Comparison of ENCODE assay signal across 8 cellular contexts in the genomic region with DNA sequence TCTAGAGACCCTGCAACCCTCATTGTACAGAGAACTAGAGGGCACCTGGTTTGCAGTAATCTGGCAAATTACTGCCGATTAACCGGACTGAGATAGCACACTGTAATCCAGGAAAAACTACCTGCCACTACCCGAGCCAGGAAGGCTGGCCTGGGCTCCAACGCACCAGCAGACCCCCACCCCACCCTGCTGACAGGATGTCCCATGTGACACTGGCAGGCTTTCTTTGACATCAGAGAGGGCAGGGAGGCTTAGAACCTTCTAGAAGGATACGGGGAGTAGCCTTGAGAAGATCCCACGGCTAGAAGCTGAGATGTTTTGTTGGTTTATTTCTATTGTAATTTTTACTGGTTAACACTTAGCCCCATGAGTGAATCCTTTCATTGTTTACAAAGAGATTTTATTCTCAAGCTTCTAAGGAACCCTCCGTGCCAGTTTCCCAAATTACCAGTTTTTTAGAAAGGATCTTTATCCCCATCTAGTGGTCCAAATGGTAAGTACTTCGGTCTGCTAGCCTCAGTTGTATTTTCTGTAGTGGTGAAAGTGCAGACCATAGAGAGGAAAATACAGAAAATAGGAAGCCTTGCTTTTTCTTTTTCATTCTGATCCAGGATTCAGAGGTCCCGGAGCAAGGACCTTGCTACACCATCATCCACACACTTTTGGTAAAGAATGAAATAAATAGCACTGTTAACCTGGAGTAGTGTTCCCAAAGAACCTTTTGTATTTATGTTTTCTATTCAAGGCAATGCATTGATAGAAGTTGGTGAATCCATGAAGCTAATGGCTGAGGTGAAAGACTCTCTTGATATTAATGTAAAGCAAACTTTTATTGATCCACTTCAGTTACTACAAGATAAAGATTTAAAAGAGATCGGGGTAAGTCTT.
DNase-seq lines count a peak whose midpoint lies in the region; ATAC-seq and TF ChIP-seq lines count a peak whose summit lies in the region.

No MANE protein-coding gene starts in this region.

- H2AFZ ChIP-seq in neural progenitor cell (replicated peaks) = no peak overlapping the region

- DNase-seq in G401 (ENCODE audit: low spot score) (peak; percentile 86), NCI-H460 (ENCODE audit: extremely low read depth, low read depth) (peak; percentile 17), dermis blood vessel endothelial cell (peak; percentile 53), neural progenitor cell (ENCODE audit: low spot score) (peak; percentile 51), NCI-H1105 (lab: John Stamatoyannopoulos, UW) (no peak)
- no peak for DNase-seq in activated naive CD4-positive, alpha-beta T cell treated with anti-CD3 and anti-CD28 coated beads, Interleukin-2, amount 50 U/mL, for 72 hours (ENCODE audit: low spot score in 2 of 2)

- H3K36me3 ChIP-seq in neural progenitor cell = no peaks in the 10 kb centered on the region

- H3K9ac ChIP-seq in neural progenitor cell = no peak overlapping the region

- no peaks in the 10 kb centered on the region for H3K27me3 Mint-ChIP-seq in neural progenitor cell (ENCODE audit: insufficient read depth, low read depth)

- H3K27me3 ChIP-seq in neural progenitor cell = no peaks in the 10 kb centered on the region

- no peak overlapping the region for H3K4me3 Mint-ChIP-seq in neural progenitor cell

- H3K9me3 Mint-ChIP-seq in neural progenitor cell = no peaks in the 10 kb centered on the region
- no peaks in the 10 kb centered on the region for H3K9me3 Mint-ChIP-seq in activated naive CD4-positive, alpha-beta T cell treated with anti-CD3 and anti-CD28 coated beads, Interleukin-2, amount 50 U/mL, for 72 hours

- no peaks in the 10 kb centered on the region for H3K4me1 ChIP-seq in neural progenitor cell

- no peak overlapping the region for H3K4me2 ChIP-seq in neural progenitor cell

- H3K9me3 ChIP-seq in neural progenitor cell (ENCODE audit: low read depth) = no peaks in the 10 kb centered on the region

- H3K36me3 Mint-ChIP-seq in neural progenitor cell = no peaks in the 10 kb centered on the region
- no peaks in the 10 kb centered on the region for H3K36me3 Mint-ChIP-seq in activated naive CD4-positive, alpha-beta T cell treated with anti-CD3 and anti-CD28 coated beads, Interleukin-2, amount 50 U/mL, for 72 hours

- in situ Hi-C loops in G401 (cut with HindIII; ENCODE audit: low sequenced_read_pairs) = no loop called here

- H3F3A ChIP-seq in neural progenitor cell (ENCODE audit: low read depth) = no peaks in the 10 kb centered on the region

- no peaks in the 10 kb centered on the region for H4K20me1 ChIP-seq in neural progenitor cell (ENCODE audit: low read depth)

- ATAC-seq in HG03108 (IDR thresholded peaks at IDR 0.05; ENCODE audit: unreplicated experiment) = no peak
- no peak for ATAC-seq in activated CD4-positive, CD25-positive, alpha-beta regulatory T cell treated with anti-CD3 and anti-CD28 coated beads, Interleukin-2, amount 50 U/mL, for 24 hours
- ATAC-seq in activated naive CD4-positive, alpha-beta T cell treated with anti-CD3 and anti-CD28 coated beads, Interleukin-2, amount 50 U/mL, for 72 hours = no peak

- H3K4me1 Mint-ChIP-seq in neural progenitor cell = peaks cover 3% of the 10 kb centered on the region

- no peaks in the 10 kb centered on the region for H3K79me2 ChIP-seq in neural progenitor cell (ENCODE audit: low read depth)

- H3K27ac ChIP-seq in neural progenitor cell = no peak overlapping the region

- TF ChIP-seq CTCF in neural progenitor cell (IDR thresholded peaks at IDR 0.05) = peak; percentile 60

- H3K27ac Mint-ChIP-seq in neural progenitor cell = no peak overlapping the region
- H3K27ac Mint-ChIP-seq in activated naive CD4-positive, alpha-beta T cell treated with anti-CD3 and anti-CD28 coated beads, Interleukin-2, amount 50 U/mL, for 72 hours = no peak overlapping the region

- H3K4me3 ChIP-seq in neural progenitor cell = no peak overlapping the region

Comparison
In these comparisons a context has a peak if more than half of its experiments do, and no peak if none do; other contexts are left out.
1. DNase-seq: peak in G401 (single experiment), NCI-H460 (single experiment), dermis blood vessel endothelial cell (single experiment) and neural progenitor cell (single experiment); none in NCI-H1105 (single experiment) and activated naive CD4-positive, alpha-beta T cell treated with anti-CD3 and anti-CD28 coated beads, Interleukin-2, amount 50 U/mL, for 72 hours (0 of 2).